13 cellular contexts compared by ENCODE assay signal in genomic region chr3:119555309-119555735, GRCh38. TPM values are rescaled to one million over a fixed set of nuclear protein-coding genes. Genes with fewer than 3 reads are reported as not detected.
DNase-seq lines count a peak whose midpoint lies in the region; ATAC-seq and TF ChIP-seq lines count a peak whose summit lies in the region.
"Had no signal": no experiment of that assay in that cellular context is flagged by ENCODE, and none has a peak within 500 bp of the region (broad histone marks: within the 10 kb centered on the region; RNA-seq: fewer than 3 reads in every experiment).

No MANE protein-coding gene starts in this region.

- no peaks in the 10 kb centered on the region for H3K9me3 Mint-ChIP-seq in activated T-helper 17 cell treated with anti-CD3 and anti-CD28 coated beads, Interleukin-2, amount 50 U/mL, for 72 hours
- H3K9me3 Mint-ChIP-seq in memory B cell: no peaks in the 10 kb centered on the region
- H3K9me3 Mint-ChIP-seq: HFFc6, neural progenitor cell had no signal

- H3K36me3 Mint-ChIP-seq in activated T-helper 17 cell treated with anti-CD3 and anti-CD28 coated beads, Interleukin-2, amount 50 U/mL, for 72 hours (ENCODE audit: low read depth): peaks cover 58% of the 10 kb centered on the region
- H3K36me3 Mint-ChIP-seq in memory B cell: peaks cover 2% of the 10 kb centered on the region
- H3K36me3 Mint-ChIP-seq: neural progenitor cell had no signal

- ATAC-seq in GM18858 (IDR thresholded peaks at IDR 0.05; ENCODE audit: unreplicated experiment): peak; percentile 23
- ATAC-seq in activated T-helper 17 cell treated with anti-CD3 and anti-CD28 coated beads, Interleukin-2, amount 50 U/mL, for 72 hours (replicated peaks): peak; percentile 13
- peak; percentile 53 for ATAC-seq in memory B cell (ENCODE audit: low read depth)
- no peak for ATAC-seq in foreskin keratinocyte
- ATAC-seq in HG03520 (IDR thresholded peaks at IDR 0.05; ENCODE audit: unreplicated experiment): no peak

- no peaks in the 10 kb centered on the region for H3K27me3 ChIP-seq in GM06990 (replicated peaks; ENCODE audit: control insufficient read depth, insufficient read depth, low read length)
- H3K27me3 ChIP-seq in foreskin keratinocyte: peaks cover 11% of the 10 kb centered on the region
- H3K27me3 ChIP-seq: cardiac muscle cell, neural progenitor cell had no signal

- DNase-seq in GM06990 (ENCODE audit: extremely low read depth, insufficient read length) (no peak), memory B cell (ENCODE audit: low spot score in 2 of 2) (peak in 1 of 2 donors; percentile 37), mucosa of gallbladder (ENCODE audit: low spot score) (no peak), foreskin keratinocyte (no peak)
- DNase-seq: activated gamma-delta T cell, glutamatergic neuron, HFFc6, SK-N-SH had no signal

- TF ChIP-seq CTCF in GM06990 (IDR thresholded peaks at IDR 0.05; ENCODE audit: insufficient read depth, low read length, poor library complexity, severe bottlenecking) (no peak), foreskin keratinocyte (conservative IDR thresholded peaks at IDR 0.05) (no peak)

- peaks cover 11% of the 10 kb centered on the region for H3K36me3 ChIP-seq in GM06990 (ENCODE audit: control insufficient read depth, insufficient read depth, low read length)
- H3K36me3 ChIP-seq: cardiac muscle cell, neural progenitor cell had no signal

- no peak overlapping the region for H3K27ac ChIP-seq in foreskin keratinocyte
- H3K27ac ChIP-seq: cardiac muscle cell, neural progenitor cell had no signal

- peak overlapping the region; percentile 89 for H3K27ac Mint-ChIP-seq in activated T-helper 17 cell treated with anti-CD3 and anti-CD28 coated beads, Interleukin-2, amount 50 U/mL, for 72 hours
- H3K27ac Mint-ChIP-seq in memory B cell: peak overlapping the region; percentile 99
- H3K27ac Mint-ChIP-seq: HFFc6, neural progenitor cell had no signal

- no peaks in the 10 kb centered on the region for H3K4me1 ChIP-seq in foreskin keratinocyte
- H3K4me1 ChIP-seq: neural progenitor cell had no signal

- peak overlapping the region; percentile 88 for H3K4me3 Mint-ChIP-seq in activated T-helper 17 cell treated with anti-CD3 and anti-CD28 coated beads, Interleukin-2, amount 50 U/mL, for 72 hours
- peak overlapping the region; percentile 81 for H3K4me3 Mint-ChIP-seq in memory B cell
- H3K4me3 Mint-ChIP-seq: HFFc6, neural progenitor cell had no signal

- no peaks in the 10 kb centered on the region for H3K27me3 Mint-ChIP-seq in activated T-helper 17 cell treated with anti-CD3 and anti-CD28 coated beads, Interleukin-2, amount 50 U/mL, for 72 hours
- no peaks in the 10 kb centered on the region for H3K27me3 Mint-ChIP-seq in memory B cell

- peaks cover 40% of the 10 kb centered on the region for H3K4me1 Mint-ChIP-seq in activated T-helper 17 cell treated with anti-CD3 and anti-CD28 coated beads, Interleukin-2, amount 50 U/mL, for 72 hours
- peaks cover 68% of the 10 kb centered on the region for H3K4me1 Mint-ChIP-seq in memory B cell

- peak overlapping the region; percentile 90 for H3K4me3 ChIP-seq in GM06990 (replicated peaks; ENCODE audit: low read depth, low read length)
- H3K4me3 ChIP-seq: cardiac muscle cell, neural progenitor cell had no signal

RNA-seq across cellular contexts. Expression of gene CD80, which starts 4.1 kb away (rescaled TPM):
- total RNA-seq in activated T-helper 17 cell treated with anti-CD3 and anti-CD28 coated beads, Interleukin-2, amount 50 U/mL, for 72 hours: 10 to 100 TPM; 24.3 to 28.8 TPM
- total RNA-seq in mucosa of gallbladder (0.46 TPM), foreskin keratinocyte (not detected in 2 replicates)
- not detected in 2 replicates for polyA plus RNA-seq in foreskin keratinocyte
- total RNA-seq: HFFc6 had no signal
- polyA plus RNA-seq: cardiac muscle cell, SK-N-SH had no signal

RNA-seq across cellular contexts. Expression of gene ADPRH, which starts 24.0 kb away (rescaled TPM):
- total RNA-seq in activated T-helper 17 cell treated with anti-CD3 and anti-CD28 coated beads, Interleukin-2, amount 50 U/mL, for 72 hours: 10 to 100 TPM; 11.4 to 14.7 TPM
- total RNA-seq in mucosa of gallbladder (9.5 TPM), foreskin keratinocyte (0.99 and 1.0 TPM in 2 replicates)
- 0.48 and 0.50 TPM in 2 replicates for polyA plus RNA-seq in foreskin keratinocyte
- polyA plus RNA-seq: SK-N-SH had no signal

RNA-seq across cellular contexts. Expression of gene PLA1A, which starts 42.4 kb away (rescaled TPM):
- under 1 TPM; 0.34 to 0.39 TPM for total RNA-seq in activated T-helper 17 cell treated with anti-CD3 and anti-CD28 coated beads, Interleukin-2, amount 50 U/mL, for 72 hours
- total RNA-seq in mucosa of gallbladder (1.6 TPM), foreskin keratinocyte (not detected in 2 replicates)
- polyA plus RNA-seq in foreskin keratinocyte: not detected in 2 replicates
- total RNA-seq: cardiac muscle cell, HFFc6 had no signal
- polyA plus RNA-seq: SK-N-SH had no signal

RNA-seq across cellular contexts. Expression of gene TIMMDC1, which starts 57.0 kb away (rescaled TPM):
- total RNA-seq in activated T-helper 17 cell treated with anti-CD3 and anti-CD28 coated beads, Interleukin-2, amount 50 U/mL, for 72 hours: 10 to 100 TPM; 55.6 to 89.7 TPM
- total RNA-seq in mucosa of gallbladder (114 TPM), foreskin keratinocyte (85.3 and 95.0 TPM in 2 replicates)
- polyA plus RNA-seq in foreskin keratinocyte: 129 and 130 TPM in 2 replicates

Comparison
In these comparisons a context has a peak if more than half of its experiments do, and no peak if none do; other contexts are left out.
1. ATAC-seq: peak in GM18858 (single experiment), activated T-helper 17 cell treated with anti-CD3 and anti-CD28 coated beads, Interleukin-2, amount 50 U/mL, for 72 hours (single experiment) and memory B cell (single experiment); none in foreskin keratinocyte (single experiment) and HG03520 (single experiment).
2. RNA of gene CD80, which starts 4.1 kb away (total RNA-seq): 24.3 to 28.8 TPM in activated T-helper 17 cell treated with anti-CD3 and anti-CD28 coated beads, Interleukin-2, amount 50 U/mL, for 72 hours; 0.46 TPM in mucosa of gallbladder (single experiment) and not detected in foreskin keratinocyte; every median in the first group is over 10 times any median in the second.